16 cellular contexts compared by ENCODE assay signal in the genomic region with DNA sequence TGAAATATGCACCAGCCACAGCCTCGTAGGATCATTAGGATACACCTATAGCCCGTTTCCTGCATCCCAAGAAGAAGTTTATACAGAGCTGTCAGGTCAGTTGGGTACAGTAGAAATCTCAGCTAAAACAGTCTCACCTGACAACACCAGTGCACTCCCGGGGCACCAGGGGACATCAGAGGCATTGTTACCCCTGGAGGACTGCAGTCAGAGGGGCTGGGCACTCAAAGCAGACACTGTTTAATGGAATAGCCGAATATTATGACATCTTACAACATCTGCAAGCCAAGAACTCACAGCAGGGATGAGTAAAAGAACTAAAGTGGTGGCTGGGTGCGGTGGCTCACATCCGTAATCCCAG.
"Had no signal": no experiment of that assay in that cellular context is flagged by ENCODE, and none has a peak within 500 bp of the region (broad histone marks: within the 10 kb centered on the region; RNA-seq: fewer than 3 reads in every experiment).

No MANE protein-coding gene starts in this region.

- H3K36me3 ChIP-seq: brain microvascular endothelial cell, suprapubic skin had no signal

- H3K27ac Mint-ChIP-seq: activated naive CD8-positive, alpha-beta T cell treated with anti-CD3 and anti-CD28 coated beads for 36 hours had no signal

- DNase-seq: activated CD4-positive, alpha-beta T cell treated with anti-CD3 and anti-CD28 coated beads, Interleukin-2, amount 50 U/mL, for 1 hour; activated gamma-delta T cell; activated naive CD8-positive, alpha-beta T cell treated with anti-CD3 and anti-CD28 coated beads for 36 hours; activated T-cell treated with anti-CD3 and anti-CD28 coated beads, Interleukin-2, amount 50 U/mL, for 4 hours; anterior cingulate cortex; brain microvascular endothelial cell; dermis blood vessel endothelial cell; foreskin melanocyte; retina; stimulated activated CD4-positive, alpha-beta T cell treated with anti-CD3 and anti-CD28 coated beads, Interleukin-4, amount 100 ng/mL, for 4 hours; stimulated activated CD8-positive, alpha-beta memory T cell treated with anti-CD3 and anti-CD28 coated beads, Interleukin-4, amount 100 ng/mL, for 48 hours; T-helper 9 cell; trophoblast cell had no signal

- H3K9me3 Mint-ChIP-seq: activated naive CD8-positive, alpha-beta T cell treated with anti-CD3 and anti-CD28 coated beads for 36 hours; activated T-cell treated with anti-CD3 and anti-CD28 coated beads, Interleukin-2, amount 50 U/mL, for 4 hours; stimulated activated naive CD8-positive, alpha-beta T cell treated with anti-CD3 and anti-CD28 coated beads, Interleukin-15, Interleukin-2, amounts not matched to agents 100 ng/mL and 50 ng/mL, for 24 hours had no signal

- H3K4me3 Mint-ChIP-seq: activated naive CD8-positive, alpha-beta T cell treated with anti-CD3 and anti-CD28 coated beads for 36 hours; activated T-cell treated with anti-CD3 and anti-CD28 coated beads, Interleukin-2, amount 50 U/mL, for 4 hours; stimulated activated naive CD8-positive, alpha-beta T cell treated with anti-CD3 and anti-CD28 coated beads, Interleukin-15, Interleukin-2, amounts not matched to agents 100 ng/mL and 50 ng/mL, for 24 hours had no signal

- H3K9me3 ChIP-seq: suprapubic skin had no signal

- ATAC-seq: activated T-cell treated with anti-CD3 and anti-CD28 coated beads, Interleukin-2, amount 50 U/mL, for 4 hours had no signal

- H3K27ac ChIP-seq: brain microvascular endothelial cell, epithelial cell of prostate, suprapubic skin had no signal

- H3K36me3 Mint-ChIP-seq: activated naive CD8-positive, alpha-beta T cell treated with anti-CD3 and anti-CD28 coated beads for 36 hours had no signal

- H3K4me3 ChIP-seq: suprapubic skin had no signal
